Comparison of ENCODE assay signal across 9 cellular contexts in the genomic region with DNA sequence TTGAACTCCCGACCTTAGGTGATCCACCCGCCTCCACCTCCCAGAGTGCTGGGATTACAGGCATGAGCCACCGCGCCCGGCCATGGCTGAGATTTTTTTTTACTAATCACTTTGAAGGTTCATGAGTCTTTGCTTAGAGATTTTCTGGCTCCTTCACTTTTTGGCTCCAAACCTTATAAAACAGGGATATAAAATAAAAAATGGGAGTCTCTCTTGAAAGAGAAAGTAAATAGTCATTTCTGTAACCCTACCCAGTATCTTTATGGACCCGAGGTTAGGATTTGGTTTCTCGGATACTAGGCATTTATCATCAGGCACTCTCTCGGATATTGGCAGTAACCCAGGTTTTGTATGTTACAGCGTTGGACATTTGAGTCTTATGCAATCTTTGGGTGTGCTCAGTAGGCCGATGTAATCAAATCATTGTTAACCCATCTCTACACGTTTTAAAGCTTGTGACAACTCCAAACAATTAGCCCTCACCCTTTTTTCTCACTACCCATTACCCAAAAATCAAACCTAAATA. TPM values are rescaled to one million over a fixed set of nuclear protein-coding genes. Genes with fewer than 3 reads are reported as not detected.
DNase-seq lines count a peak whose midpoint lies in the region; ATAC-seq, FAIRE-seq and TF ChIP-seq lines count a peak whose summit lies in the region.
"Had no signal": no experiment of that assay in that cellular context is flagged by ENCODE, and none has a peak within 500 bp of the region (broad histone marks: within the 10 kb centered on the region; RNA-seq: fewer than 3 reads in every experiment).

No MANE protein-coding gene starts in this region.

- H3K4me3 ChIP-seq in body of pancreas: no peak overlapping the region
- H3K4me3 ChIP-seq in HepG2 (replicated peaks in 1 of 3; ENCODE audit: insufficient read depth in 1 of 3, low read depth in 2 of 3, low read length in 3 of 3): no peak overlapping the region

- H3K36me3 ChIP-seq in body of pancreas (replicated peaks in 1 of 2; ENCODE audit: insufficient read depth in 1 of 2, low read depth in 2 of 2) (no peaks in the 10 kb centered on the region), HepG2 (replicated peaks in 1 of 2; ENCODE audit: control insufficient read depth in 1 of 2, insufficient read depth in 2 of 2, low read length in 2 of 2) (no peaks in the 10 kb centered on the region)

- BruUV-seq in HepG2 (replicated peaks; lab: Mats Ljungman, UMichigan): no TSS peak

- H3K9me3 ChIP-seq in body of pancreas (no peaks in the 10 kb centered on the region), HepG2 (ENCODE audit: low read length) (no peaks in the 10 kb centered on the region)

- POLR2A ChIA-PET in HepG2 (lab: Yijun Ruan, JAX): no interaction called here

- H3K27me3 ChIP-seq in body of pancreas (no peaks in the 10 kb centered on the region), HepG2 (ENCODE audit: control insufficient read depth in 1 of 2, insufficient read depth in 2 of 2, low read length in 2 of 2) (no peaks in the 10 kb centered on the region)

- no peak overlapping the region for H3K4me2 ChIP-seq in HepG2 (ENCODE audit: low read depth, low read length)

- no peak for TF ChIP-seq EP300 in Ishikawa (IDR thresholded peaks at IDR 0.05; ENCODE audit: borderline replicate concordance)
- TF ChIP-seq EP300 in HepG2 (IDR thresholded peaks at IDR 0.05; ENCODE audit: low read depth in 2 of 2, low read length in 2 of 2): no peak
- no peak for TF ChIP-seq EP300 in HepG2 (CRISPR knock-in tag; IDR thresholded peaks at IDR 0.05; ENCODE audit: borderline replicate concordance)

- no peaks in the 10 kb centered on the region for H3K79me2 ChIP-seq in HepG2 (ENCODE audit: insufficient read depth, low read length)

- ATAC-seq in body of pancreas (peak; percentile 70), HepG2 (no peak)

- TF ChIP-seq POLR2A in body of pancreas (IDR thresholded peaks at IDR 0.05) (no peak), HepG2 (IDR thresholded peaks at IDR 0.05; ENCODE audit: insufficient read depth in 1 of 2, low read depth in 2 of 2, low read length in 2 of 2) (no peak)

- H4K20me1 ChIP-seq in HepG2 (ENCODE audit: insufficient read depth, low read length): no peaks in the 10 kb centered on the region

- TF ChIP-seq CTCF in body of pancreas (IDR thresholded peaks at IDR 0.05) (no peak), HepG2 (CRISPR knock-in tag; IDR thresholded peaks at IDR 0.05) (no peak)

- WGBS in body of pancreas, 2 donors: 24 to 30% methylated on average over 11 of the region's 11 CpGs
- 13% methylated on average over 11 of the region's 11 CpGs for WGBS in HepG2 (ENCODE audit: low lambda C conversion rate)

- intact Hi-C loops in body of pancreas (cut with DNase I) (no loop called here), HepG2 (cut with micrococcal nuclease; ENCODE audit: unreplicated experiment) (no loop called here)

- H3K9ac ChIP-seq in HepG2 (ENCODE audit: insufficient read depth, low read depth, low read length): no peak overlapping the region

- TF ChIP-seq RAD21 in Ishikawa (IDR thresholded peaks at IDR 0.05; ENCODE audit: low read depth): no peak
- TF ChIP-seq RAD21 in HepG2 (CRISPR knock-in tag; IDR thresholded peaks at IDR 0.05): no peak

- CTCF ChIA-PET in HepG2 (lab: Yijun Ruan, JAX; ENCODE audit: low intra/inter-chr PET ratio, low total read pairs): no interaction called here

- in situ Hi-C loops in HepG2 (cut with HindIII; ENCODE audit: extremely low pct_ligation_motif_present, low pct_unique_long_range_greater_than_20kb): no loop called here

- H3K27ac ChIP-seq in body of pancreas: peak overlapping the region in 3 of 4 donors; percentile 19 to 70 (median 37)
- H3K27ac ChIP-seq in HepG2 (ENCODE audit: extremely low read length, insufficient read depth, low read length): no peak overlapping the region

- H2AFZ ChIP-seq in HepG2 (ENCODE audit: low read length): no peak overlapping the region

- DNase-seq in A172 (ENCODE audit: low spot score): peak; percentile 58
- DNase-seq in body of pancreas: peak in 3 of 4 donors; percentile 19 to 53 (median 31)
- peak; percentile 38 for DNase-seq in HepG2 (ENCODE audit: low spot score)
- no peak for DNase-seq in NOMO-1 (lab: John Stamatoyannopoulos, UW; ENCODE audit: unreplicated experiment in 2 of 2)
- no peak for DNase-seq in NAMALWA (ENCODE audit: low spot score)
- DNase-seq in activated CD4-positive, alpha-beta T cell treated with anti-CD3 and anti-CD28 coated beads for 48 hours: no peak
- no peak for DNase-seq in stimulated activated naive CD4-positive, alpha-beta T cell treated with Interleukin-2 at 50 U/mL for 16 hours (lab: John Stamatoyannopoulos, UW)
- DNase-seq: NCI-H2227 treated with DMSO at 0.1 percent for 48 hours had no signal

- H3K4me1 ChIP-seq in body of pancreas (peaks cover 16% of the 10 kb centered on the region), HepG2 (ENCODE audit: insufficient read depth, low read length) (peaks cover 38% of the 10 kb centered on the region)

- FAIRE-seq in HepG2 (lab: Jason Lieb, UNC): no peak

TF ChIP-seq in Ishikawa, 13 proteins besides CTCF, POLR2A, EP300 and RAD21 (continues in another document):
- peak; percentile 64 for TF ChIP-seq CEBPB (IDR thresholded peaks at IDR 0.05)
- no peak for TF ChIP-seq MAX (IDR thresholded peaks at IDR 0.05)

TF ChIP-seq in HepG2, 621 proteins besides CTCF, POLR2A, EP300 and RAD21:
- TF ChIP-seq CEBPB (IDR thresholded peaks at IDR 0.05; ENCODE audit: borderline replicate concordance, low read depth, low read length): peak; percentile 84
- no peak for TF ChIP-seq RXRB (CRISPR knock-in tag; IDR thresholded peaks at IDR 0.05; ENCODE audit: borderline replicate concordance)
- TF ChIP-seq NAIF1 (CRISPR knock-in tag; IDR thresholded peaks at IDR 0.05; ENCODE audit: borderline replicate concordance): no peak
- peak; percentile 65 for TF ChIP-seq CEBPG (CRISPR knock-in tag; IDR thresholded peaks at IDR 0.05)
- peak; percentile 69; the same call in 1 of the 2 replicates for TF ChIP-seq ZNF12 (CRISPR knock-in tag; IDR thresholded peaks at IDR 0.05)

RNA-seq across cellular contexts. Expression of gene STXBP1, which starts 25.3 kb away (rescaled TPM):
- total RNA-seq in A172 (2014; rRNA removed; shearing (Covaris generic)): 20.8 and 63.2 TPM in 2 replicates
- 10 to 100 TPM; 34.5 to 39.9 TPM for total RNA-seq in body of pancreas
- total RNA-seq in HepG2 (2016; rRNA removed; fragmentation: Illumina TruSeq; extraction: Trizol): 2.9 and 4.4 TPM in 2 replicates
- 2.6 and 3.0 TPM in 2 replicates for total RNA-seq in HepG2 (2016; cell fraction: cytosol; rRNA removed; fragmentation: Illumina TruSeq; extraction: Trizol; ENCODE audit: low read depth)
- total RNA-seq in HepG2 (2016; cell fraction: insoluble cytoplasmic fraction; rRNA removed; fragmentation: Illumina TruSeq; extraction: Trizol): 2.7 and 5.6 TPM in 2 replicates
- 3.8 and 5.2 TPM in 2 replicates for total RNA-seq in HepG2 (2016; cell fraction: membrane; rRNA removed; fragmentation: Illumina TruSeq; extraction: Trizol)
- 2.6 and 3.7 TPM in 2 replicates for total RNA-seq in HepG2 (2016; cell fraction: nucleus; rRNA removed; fragmentation: Illumina TruSeq; extraction: Trizol)
- polyA plus RNA-seq in HepG2 (2011; rRNA removed): 2.9 and 4.1 TPM in 2 replicates
- 2.4 and 5.1 TPM in 2 replicates for polyA plus RNA-seq in HepG2 (2011; cell fraction: cytosol; rRNA removed)
- 6.7 and 8.1 TPM in 2 replicates for polyA plus RNA-seq in HepG2 (2011; cell fraction: nucleus; rRNA removed)
- 5.9 and 8.8 TPM in 2 replicates for polyA plus RNA-seq in HepG2 (2012)
- 5.5 and 6.6 TPM in 2 replicates for polyA plus RNA-seq in HepG2 (2016; cell fraction: cytosol; fragmentation: Illumina TruSeq; extraction: Trizol; ENCODE audit: low read depth)
- 5.6 and 8.0 TPM in 2 replicates for polyA plus RNA-seq in HepG2 (2016; cell fraction: insoluble cytoplasmic fraction; fragmentation: Illumina TruSeq; extraction: Trizol; ENCODE audit: low read depth)
- polyA plus RNA-seq in HepG2 (2016; cell fraction: membrane; fragmentation: Illumina TruSeq; extraction: Trizol; ENCODE audit: low read depth): 6.0 and 6.1 TPM in 2 replicates
- 8.0 and 9.7 TPM in 2 replicates for polyA plus RNA-seq in HepG2 (2016; cell fraction: nucleus; fragmentation: Illumina TruSeq; extraction: Trizol; ENCODE audit: insufficient read depth, low read depth)
- 3.4 and 23.2 TPM in 2 replicates for polyA minus RNA-seq in HepG2 (2011; rRNA and poly(A)+ RNA removed; ENCODE audit: low replicate concordance)
- polyA minus RNA-seq in HepG2 (2011; cell fraction: cytosol; rRNA and poly(A)+ RNA removed): 4.3 and 8.2 TPM in 2 replicates
- 3.6 and 7.6 TPM in 2 replicates for polyA minus RNA-seq in HepG2 (2011; cell fraction: nucleus; rRNA and poly(A)+ RNA removed)

Comparison
In these comparisons a context has a peak if more than half of its experiments do, and no peak if none do; other contexts are left out.
1. DNase-seq: peak in A172 (single experiment), body of pancreas (3 of 4) and HepG2 (single experiment); none in NOMO-1 (0 of 2), NAMALWA (single experiment), activated CD4-positive, alpha-beta T cell treated with anti-CD3 and anti-CD28 coated beads for 48 hours (single experiment) and stimulated activated naive CD4-positive, alpha-beta T cell treated with Interleukin-2 at 50 U/mL for 16 hours (single experiment).